ENCODE assay signal across 22 cellular contexts in the genomic region with DNA sequence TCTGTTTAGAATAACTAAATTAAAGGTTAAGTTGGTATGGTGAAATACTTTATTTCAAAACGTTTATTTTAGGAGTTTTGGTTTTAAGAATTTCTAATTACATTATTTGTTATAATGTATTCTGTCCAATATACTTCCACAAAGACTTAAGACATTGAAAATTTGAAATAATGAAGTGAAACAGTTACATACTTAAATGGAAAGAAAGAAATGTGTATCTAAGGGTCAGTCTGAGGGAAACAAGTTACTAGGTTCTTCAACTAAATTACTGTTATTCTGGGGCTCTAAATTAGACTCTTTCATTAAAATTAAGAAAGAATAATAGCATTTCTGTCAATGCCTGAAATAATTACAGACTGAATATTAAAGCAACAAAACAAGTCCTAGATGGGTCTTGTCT. TPM values are rescaled to one million over a fixed set of nuclear protein-coding genes. Genes with fewer than 3 reads are reported as not detected.
DNase-seq lines count a peak whose midpoint lies in the region; ATAC-seq, FAIRE-seq and TF ChIP-seq lines count a peak whose summit lies in the region.
"Had no signal": no experiment of that assay in that cellular context is flagged by ENCODE, and none has a peak within 500 bp of the region (broad histone marks: within the 10 kb centered on the region; RNA-seq: fewer than 3 reads in every experiment).

No MANE protein-coding gene starts in this region.

- TF ChIP-seq EP300 in HepG2 (IDR thresholded peaks at IDR 0.05; ENCODE audit: low read depth in 2 of 2, low read length in 2 of 2): no peak
- no peak for TF ChIP-seq EP300 in HepG2 (CRISPR knock-in tag; IDR thresholded peaks at IDR 0.05; ENCODE audit: borderline replicate concordance)

- no peak overlapping the region for H4K91ac ChIP-seq in mesenchymal stem cell (ENCODE audit: low read length)

- no peak overlapping the region for H2AK5ac ChIP-seq in mesenchymal stem cell (ENCODE audit: low read length, severe bottlenecking)

- H2BK15ac ChIP-seq in mesenchymal stem cell (ENCODE audit: low read depth, poor library complexity, severe bottlenecking): no peak overlapping the region

- no peak overlapping the region for H3K14ac ChIP-seq in mesenchymal stem cell (ENCODE audit: low read length in 2 of 2)

- no peak for TF ChIP-seq POLR2A in HepG2 (IDR thresholded peaks at IDR 0.05; ENCODE audit: insufficient read depth in 1 of 2, low read depth in 2 of 2, low read length in 2 of 2)

- no peak overlapping the region for H2BK5ac ChIP-seq in mesenchymal stem cell (ENCODE audit: low read depth, low read length, poor library complexity, severe bottlenecking)

- no peak overlapping the region for H4K8ac ChIP-seq in mesenchymal stem cell (ENCODE audit: low read length)

- no peaks in the 10 kb centered on the region for H3K9me3 Mint-ChIP-seq in stimulated activated memory B cell treated with anti-CD40 and anti-IgM and Interleukin-4, amounts not matched to agents 10 μg/mL and 1 μg/mL and 100 μg/mL, for 72 hours
- H3K9me3 Mint-ChIP-seq in activated naive CD8-positive, alpha-beta T cell treated with anti-CD3 and anti-CD28 coated beads for 36 hours: no peaks in the 10 kb centered on the region
- H3K9me3 Mint-ChIP-seq in chondrocyte (ENCODE audit: low read depth): no peaks in the 10 kb centered on the region

- H3K9ac ChIP-seq in adipocyte (ENCODE audit: low read length) (peak overlapping the region; percentile 9), mesenchymal stem cell (ENCODE audit: low read length) (peak overlapping the region; percentile 45), HepG2 (ENCODE audit: insufficient read depth, low read depth, low read length) (no peak overlapping the region)
- H3K9ac ChIP-seq: GM23248 had no signal

- no peak overlapping the region for H2BK120ac ChIP-seq in mesenchymal stem cell (ENCODE audit: low read depth, low read length)

- H3K9me3 ChIP-seq in adipocyte (ENCODE audit: control insufficient read depth, low read length) (no peaks in the 10 kb centered on the region), mesenchymal stem cell (ENCODE audit: control insufficient read depth, low read length) (no peaks in the 10 kb centered on the region), HepG2 (ENCODE audit: low read length) (no peaks in the 10 kb centered on the region)

- CTCF ChIA-PET in HepG2 (lab: Yijun Ruan, JAX; ENCODE audit: low intra/inter-chr PET ratio, low total read pairs): no interaction called here

- DNase-seq in GM18507 (ENCODE audit: extremely low spot score, insufficient read length, low read depth) (no peak), adipocyte (ENCODE audit: low read depth) (no peak), mesenchymal stem cell (no peak), chondrocyte (ENCODE audit: low spot score) (no peak), HepG2 (ENCODE audit: low spot score) (no peak)
- DNase-seq in activated naive CD8-positive, alpha-beta T cell treated with anti-CD3 and anti-CD28 coated beads for 36 hours: no peak
- DNase-seq: 8988T; GM23248; H7; KBM-7; NCI-H1105 treated with DMSO at 0.1 percent for 48 hours; NCI-H146; NCI-H1930; NCI-H2107; NCI-H446; NCI-H526; NCI-H82; NK-92 treated with Interleukin-12 subunit alpha and Interleukin-12 subunit beta, amount 100 ng/mL, for 24 hours; SHP77 treated with DMSO at 0.1 percent for 48 hours had no signal

- no CpG with 5 or more reads among the region's 1 CpG for WGBS in mesenchymal stem cell
- WGBS in HepG2 (ENCODE audit: low lambda C conversion rate): 25% methylated on average over 1 of the region's 1 CpG

- POLR2A ChIA-PET in HepG2 (lab: Yijun Ruan, JAX): no interaction called here

- no peak overlapping the region for H3K4me2 ChIP-seq in mesenchymal stem cell (ENCODE audit: low read length, poor library complexity, severe bottlenecking)
- H3K4me2 ChIP-seq in HepG2 (ENCODE audit: low read depth, low read length): no peak overlapping the region

- FAIRE-seq in GM18507 (lab: Jason Lieb, UNC) (peak; percentile 48), HepG2 (lab: Jason Lieb, UNC) (no peak)
- FAIRE-seq: HTR-8/SVneo had no signal

- H3K79me2 ChIP-seq in HepG2 (ENCODE audit: insufficient read depth, low read length): no peaks in the 10 kb centered on the region

- peaks cover 5% of the 10 kb centered on the region for H3K79me1 ChIP-seq in mesenchymal stem cell (replicated peaks; ENCODE audit: low read length, poor library complexity, severe bottlenecking)

- H3K27ac Mint-ChIP-seq in stimulated activated memory B cell treated with anti-CD40 and anti-IgM and Interleukin-4, amounts not matched to agents 10 μg/mL and 1 μg/mL and 100 μg/mL, for 72 hours: peak overlapping the region; percentile 81
- H3K27ac Mint-ChIP-seq in activated naive CD8-positive, alpha-beta T cell treated with anti-CD3 and anti-CD28 coated beads for 36 hours: no peak overlapping the region
- H3K27ac Mint-ChIP-seq in chondrocyte (ENCODE audit: unreplicated experiment): no peak overlapping the region

- H3K4ac ChIP-seq in mesenchymal stem cell (ENCODE audit: low read depth in 1 of 2, low read length in 2 of 2): no peak overlapping the region

- H3K18ac ChIP-seq in mesenchymal stem cell (ENCODE audit: low read depth in 1 of 2, low read length in 2 of 2): no peak overlapping the region

- H3K4me3 ChIP-seq in adipocyte (ENCODE audit: low read length): no peak overlapping the region
- H3K4me3 ChIP-seq in mesenchymal stem cell (ENCODE audit: insufficient read depth in 1 of 2, low read depth in 1 of 2, low read length in 2 of 2): no peak overlapping the region
- H3K4me3 ChIP-seq in HepG2 (replicated peaks in 1 of 3; ENCODE audit: insufficient read depth in 1 of 3, low read depth in 2 of 3, low read length in 3 of 3): no peak overlapping the region
- H3K4me3 ChIP-seq: GM23248 had no signal

- H4K20me1 ChIP-seq in HepG2 (ENCODE audit: insufficient read depth, low read length): no peaks in the 10 kb centered on the region

- H3K4me3 Mint-ChIP-seq in stimulated activated memory B cell treated with anti-CD40 and anti-IgM and Interleukin-4, amounts not matched to agents 10 μg/mL and 1 μg/mL and 100 μg/mL, for 72 hours: no peak overlapping the region
- no peak overlapping the region for H3K4me3 Mint-ChIP-seq in activated naive CD8-positive, alpha-beta T cell treated with anti-CD3 and anti-CD28 coated beads for 36 hours
- H3K4me3 Mint-ChIP-seq in chondrocyte (ENCODE audit: unreplicated experiment): no peak overlapping the region

- H3K27me3 ChIP-seq in adipocyte (replicated peaks; ENCODE audit: control insufficient read depth, insufficient read depth, low read length): no peaks in the 10 kb centered on the region
- no peaks in the 10 kb centered on the region for H3K27me3 ChIP-seq in mesenchymal stem cell (ENCODE audit: control insufficient read depth in 1 of 2, insufficient read depth in 1 of 2, low read length in 2 of 2)
- no peaks in the 10 kb centered on the region for H3K27me3 ChIP-seq in HepG2 (ENCODE audit: control insufficient read depth in 1 of 2, insufficient read depth in 2 of 2, low read length in 2 of 2)

- no peak overlapping the region for H2AFZ ChIP-seq in mesenchymal stem cell (ENCODE audit: low read depth, low read length)
- H2AFZ ChIP-seq in HepG2 (ENCODE audit: low read length): no peak overlapping the region
- H2AFZ ChIP-seq: GM23248 had no signal

- intact Hi-C loops in HepG2 (cut with micrococcal nuclease; ENCODE audit: unreplicated experiment): no loop called here

- H3K4me1 Mint-ChIP-seq in stimulated activated memory B cell treated with anti-CD40 and anti-IgM and Interleukin-4, amounts not matched to agents 10 μg/mL and 1 μg/mL and 100 μg/mL, for 72 hours: peaks cover 20% of the 10 kb centered on the region
- H3K4me1 Mint-ChIP-seq in activated naive CD8-positive, alpha-beta T cell treated with anti-CD3 and anti-CD28 coated beads for 36 hours: no peaks in the 10 kb centered on the region
- peaks cover 57% of the 10 kb centered on the region for H3K4me1 Mint-ChIP-seq in chondrocyte (ENCODE audit: low read depth)

- no peak for TF ChIP-seq RAD21 in HepG2 (CRISPR knock-in tag; IDR thresholded peaks at IDR 0.05)

- H3K36me3 Mint-ChIP-seq in stimulated activated memory B cell treated with anti-CD40 and anti-IgM and Interleukin-4, amounts not matched to agents 10 μg/mL and 1 μg/mL and 100 μg/mL, for 72 hours: peaks cover 16% of the 10 kb centered on the region
- peaks cover 11% of the 10 kb centered on the region for H3K36me3 Mint-ChIP-seq in activated naive CD8-positive, alpha-beta T cell treated with anti-CD3 and anti-CD28 coated beads for 36 hours
- H3K36me3 Mint-ChIP-seq in chondrocyte (ENCODE audit: low read depth): no peaks in the 10 kb centered on the region

- TF ChIP-seq CTCF in chondrocyte (IDR thresholded peaks at IDR 0.05) (no peak), HepG2 (CRISPR knock-in tag; IDR thresholded peaks at IDR 0.05) (no peak)

- in situ Hi-C loops in HepG2 (cut with HindIII; ENCODE audit: extremely low pct_ligation_motif_present, low pct_unique_long_range_greater_than_20kb): no loop called here

- no peaks in the 10 kb centered on the region for H3K27me3 Mint-ChIP-seq in stimulated activated memory B cell treated with anti-CD40 and anti-IgM and Interleukin-4, amounts not matched to agents 10 μg/mL and 1 μg/mL and 100 μg/mL, for 72 hours
- H3K27me3 Mint-ChIP-seq in activated naive CD8-positive, alpha-beta T cell treated with anti-CD3 and anti-CD28 coated beads for 36 hours: no peaks in the 10 kb centered on the region
- H3K27me3 Mint-ChIP-seq in chondrocyte (ENCODE audit: low read depth): no peaks in the 10 kb centered on the region

- ATAC-seq in stimulated activated memory B cell treated with anti-CD40 and anti-IgM and Interleukin-4, amounts not matched to agents 10 μg/mL and 1 μg/mL and 100 μg/mL, for 72 hours: no peak
- ATAC-seq in HepG2: no peak

- H2BK12ac ChIP-seq in mesenchymal stem cell (ENCODE audit: low read length in 2 of 2): no peak overlapping the region

- BruUV-seq in HepG2 (replicated peaks; lab: Mats Ljungman, UMichigan): no TSS peak

- H3K36me3 ChIP-seq in adipocyte (ENCODE audit: control insufficient read depth, insufficient read depth, low read length, severe bottlenecking) (peaks cover 19% of the 10 kb centered on the region), mesenchymal stem cell (ENCODE audit: control insufficient read depth in 1 of 2, insufficient read depth in 2 of 2, low read depth in 1 of 2, low read length in 2 of 2) (peaks cover 0 to 34% of the 10 kb centered on the region in 2 experiments), HepG2 (replicated peaks in 1 of 2; ENCODE audit: control insufficient read depth in 1 of 2, insufficient read depth in 2 of 2, low read length in 2 of 2) (peaks cover 5 to 17% of the 10 kb centered on the region in 2 experiments)

- H3K4me1 ChIP-seq in adipocyte (ENCODE audit: control insufficient read depth, insufficient read depth, low read length): peaks cover 27% of the 10 kb centered on the region
- peaks cover 5% of the 10 kb centered on the region for H3K4me1 ChIP-seq in mesenchymal stem cell (ENCODE audit: control insufficient read depth, insufficient read depth, low read depth, low read length)
- H3K4me1 ChIP-seq in HepG2 (ENCODE audit: insufficient read depth, low read length): peaks cover 10% of the 10 kb centered on the region

- H3K27ac ChIP-seq in mesenchymal stem cell (ENCODE audit: low read length, poor library complexity, severe bottlenecking): no peak overlapping the region
- no peak overlapping the region for H3K27ac ChIP-seq in HepG2 (ENCODE audit: extremely low read length, insufficient read depth, low read length)
- H3K27ac ChIP-seq: GM23248 had no signal

- H3K23ac ChIP-seq in mesenchymal stem cell (ENCODE audit: low read length in 2 of 2): no peak overlapping the region

RNA-seq across cellular contexts. Expression of a gene that starts 7.7 kb away (rescaled TPM):
- 106 TPM for polyA plus RNA-seq in mesenchymal stem cell (2013, experiment 1 of 2)
- 112 TPM for polyA plus RNA-seq in mesenchymal stem cell (2013, experiment 2 of 2)
- total RNA-seq in activated naive CD8-positive, alpha-beta T cell treated with anti-CD3 and anti-CD28 coated beads for 36 hours: not detected
- total RNA-seq in chondrocyte (0.69 to 0.85 TPM in 2 of 3 replicates, not detected in the other), HepG2 (2016; rRNA removed; fragmentation: Illumina TruSeq; extraction: Trizol) (not detected in 2 replicates)
- total RNA-seq in HepG2 (2016; cell fraction: cytosol; rRNA removed; fragmentation: Illumina TruSeq; extraction: Trizol; ENCODE audit: low read depth): not detected in 2 replicates
- total RNA-seq in HepG2 (2016; cell fraction: insoluble cytoplasmic fraction; rRNA removed; fragmentation: Illumina TruSeq; extraction: Trizol): not detected in 2 replicates
- total RNA-seq in HepG2 (2016; cell fraction: membrane; rRNA removed; fragmentation: Illumina TruSeq; extraction: Trizol): not detected in 2 replicates
- not detected in 2 replicates for total RNA-seq in HepG2 (2016; cell fraction: nucleus; rRNA removed; fragmentation: Illumina TruSeq; extraction: Trizol)
- polyA plus RNA-seq in HepG2 (2011; rRNA removed): 0.03 and 0.08 TPM in 2 replicates
- not detected in 2 replicates for polyA plus RNA-seq in HepG2 (2011; cell fraction: cytosol; rRNA removed)
- polyA plus RNA-seq in HepG2 (2011; cell fraction: nucleus; rRNA removed): not detected in 2 replicates
- polyA plus RNA-seq in HepG2 (2012): not detected in 2 replicates
- polyA plus RNA-seq in HepG2 (2016; cell fraction: cytosol; fragmentation: Illumina TruSeq; extraction: Trizol; ENCODE audit: low read depth): not detected in 2 replicates
- not detected in 2 replicates for polyA plus RNA-seq in HepG2 (2016; cell fraction: insoluble cytoplasmic fraction; fragmentation: Illumina TruSeq; extraction: Trizol; ENCODE audit: low read depth)
- not detected in 2 replicates for polyA plus RNA-seq in HepG2 (2016; cell fraction: membrane; fragmentation: Illumina TruSeq; extraction: Trizol; ENCODE audit: low read depth)
- polyA plus RNA-seq in HepG2 (2016; cell fraction: nucleus; fragmentation: Illumina TruSeq; extraction: Trizol; ENCODE audit: insufficient read depth, low read depth): not detected in 2 replicates
- not detected in 2 replicates for polyA minus RNA-seq in HepG2 (2011; rRNA and poly(A)+ RNA removed; ENCODE audit: low replicate concordance)
- not detected in 2 replicates for polyA minus RNA-seq in HepG2 (2011; cell fraction: cytosol; rRNA and poly(A)+ RNA removed)
- not detected in 2 replicates for polyA minus RNA-seq in HepG2 (2011; cell fraction: nucleus; rRNA and poly(A)+ RNA removed)
- total RNA-seq: GM23248, H7, MCF 10A had no signal
